ENCODE assay signal across 8 cellular contexts in the genomic region with DNA sequence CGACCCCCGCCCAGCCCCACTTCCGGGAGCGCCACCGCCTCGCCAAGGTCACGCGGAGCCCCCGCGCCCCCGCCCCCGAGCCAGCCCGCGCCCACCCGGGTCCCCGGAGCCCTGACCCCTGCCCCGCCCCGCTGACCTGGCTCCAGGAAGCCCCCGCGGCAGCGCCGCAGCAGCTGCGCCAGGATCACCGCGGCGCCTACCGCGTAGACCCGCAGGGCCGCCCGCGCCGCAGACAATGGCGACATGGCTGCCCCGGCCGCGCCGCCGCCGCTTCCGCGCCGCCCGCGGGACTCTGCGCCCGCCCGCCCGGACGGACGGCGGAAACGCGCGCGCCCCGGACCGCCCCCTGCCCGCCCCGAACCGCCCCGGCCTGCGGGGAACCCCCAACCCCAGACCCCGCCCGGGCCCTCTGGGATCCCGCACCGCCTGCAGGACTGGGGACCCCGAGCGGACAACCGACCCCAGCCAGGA. TPM values are rescaled to one million over a fixed set of nuclear protein-coding genes. Genes with fewer than 3 reads are reported as not detected.
DNase-seq lines count a peak whose midpoint lies in the region; ATAC-seq and TF ChIP-seq lines count a peak whose summit lies in the region.

A gene with protein sequence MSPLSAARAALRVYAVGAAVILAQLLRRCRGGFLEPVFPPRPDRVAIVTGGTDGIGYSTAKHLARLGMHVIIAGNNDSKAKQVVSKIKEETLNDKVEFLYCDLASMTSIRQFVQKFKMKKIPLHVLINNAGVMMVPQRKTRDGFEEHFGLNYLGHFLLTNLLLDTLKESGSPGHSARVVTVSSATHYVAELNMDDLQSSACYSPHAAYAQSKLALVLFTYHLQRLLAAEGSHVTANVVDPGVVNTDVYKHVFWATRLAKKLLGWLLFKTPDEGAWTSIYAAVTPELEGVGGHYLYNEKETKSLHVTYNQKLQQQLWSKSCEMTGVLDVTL (minus strand): TSS at position 296 of the 471 bp plus-strand sequence. CDS start 51 bp downstream, at position 245.
A gene (minus strand): TSS at position 296 of the 471 bp plus-strand sequence. CDS start 10,257 bp downstream, outside the sequence.

- peak within 1 kb of the TSS in 55 of 59 donors; percentile 49 to 94 (median 79) for H3K27ac ChIP-seq in dorsolateral prefrontal cortex

- TF ChIP-seq CTCF in WTC11 (IDR thresholded peaks at IDR 0.05) (no peak), dorsolateral prefrontal cortex (IDR thresholded peaks at IDR 0.05 in 54 of 56, conservative IDR thresholded peaks at IDR 0.05 in 2 of 56; ENCODE audit: low read depth in 1 of 56, partially characterized antibody in 56 of 56) (no peak)

- peaks cover 29% of the 10 kb centered on the region for H3K4me1 Mint-ChIP-seq in WTC11
- peaks cover 18 to 45% of the 10 kb centered on the region in 2 donors for H3K4me1 Mint-ChIP-seq in stimulated activated naive B cell treated with anti-CD40 and anti-IgM and Interleukin-4, amounts not matched to agents 10 μg/mL and 1 μg/mL and 100 μg/mL, for 72 hours

- H3K27me3 Mint-ChIP-seq in WTC11 (ENCODE audit: low read depth) = no peaks in the 10 kb centered on the region
- no peaks in the 10 kb centered on the region for H3K27me3 Mint-ChIP-seq in stimulated activated naive B cell treated with anti-CD40 and anti-IgM and Interleukin-4, amounts not matched to agents 10 μg/mL and 1 μg/mL and 100 μg/mL, for 72 hours

- H3K4me3 Mint-ChIP-seq in WTC11 = peak within 1 kb of the TSS; percentile 80
- H3K4me3 Mint-ChIP-seq in stimulated activated naive B cell treated with anti-CD40 and anti-IgM and Interleukin-4, amounts not matched to agents 10 μg/mL and 1 μg/mL and 100 μg/mL, for 72 hours = peak within 1 kb of the TSS; percentile 80 to 81

- peak; percentile 34 for DNase-seq in WTC11 (ENCODE audit: low spot score)
- DNase-seq in dorsolateral prefrontal cortex = peak in 2 of 10 donors; percentile 44 to 50
- peak; percentile 88 for DNase-seq in mesenteric fat pad (ENCODE audit: low spot score)
- DNase-seq in stimulated activated naive B cell treated with anti-CD40 and anti-IgM and Interleukin-4, amounts not matched to agents 10 μg/mL and 1 μg/mL and 100 μg/mL, for 72 hours = peak; percentile 38
- no peak for DNase-seq in medulla oblongata (ENCODE audit: extremely low spot score)
- DNase-seq in kidney glomerular epithelial cell (lab: John Stamatoyannopoulos, UW) = no peak

- intact Hi-C loops in dorsolateral prefrontal cortex (cut with DNase I) = no loop called here

- ATAC-seq in GM18909 (IDR thresholded peaks at IDR 0.05; ENCODE audit: poor library complexity, unreplicated experiment) (peak; percentile 69), HG03108 (IDR thresholded peaks at IDR 0.05; ENCODE audit: unreplicated experiment) (peak; percentile 63), WTC11 (peak; percentile 36)
- peak; percentile 74 to 79 for ATAC-seq in stimulated activated naive B cell treated with anti-CD40 and anti-IgM and Interleukin-4, amounts not matched to agents 10 μg/mL and 1 μg/mL and 100 μg/mL, for 72 hours (replicated peaks)

- peak within 1 kb of the TSS; percentile 97; the same call in 1 of the 2 replicates for H3K27ac Mint-ChIP-seq in WTC11
- peak within 1 kb of the TSS; percentile 93 for H3K27ac Mint-ChIP-seq in stimulated activated naive B cell treated with anti-CD40 and anti-IgM and Interleukin-4, amounts not matched to agents 10 μg/mL and 1 μg/mL and 100 μg/mL, for 72 hours

- POLR2A ChIA-PET in WTC11 (lab: Charles Lee) = no interaction called here

- H3K9me3 Mint-ChIP-seq in WTC11 = no peaks in the 10 kb centered on the region
- no peaks in the 10 kb centered on the region for H3K9me3 Mint-ChIP-seq in stimulated activated naive B cell treated with anti-CD40 and anti-IgM and Interleukin-4, amounts not matched to agents 10 μg/mL and 1 μg/mL and 100 μg/mL, for 72 hours

- CTCF ChIA-PET in WTC11 (lab: Charles Lee) = no interaction called here

- no peaks in the 10 kb centered on the region for H3K27me3 ChIP-seq in dorsolateral prefrontal cortex

- H3K4me3 ChIP-seq in dorsolateral prefrontal cortex = peak within 1 kb of the TSS; percentile 54 to 88 (median 75)

- no peaks in the 10 kb centered on the region; the same call in 1 of the 2 replicates for H3K36me3 Mint-ChIP-seq in WTC11
- peaks cover 0 to 2% of the 10 kb centered on the region in 2 donors for H3K36me3 Mint-ChIP-seq in stimulated activated naive B cell treated with anti-CD40 and anti-IgM and Interleukin-4, amounts not matched to agents 10 μg/mL and 1 μg/mL and 100 μg/mL, for 72 hours

TF ChIP-seq in WTC11, 78 proteins besides CTCF, POLR2A, EP300 and RAD21:
- TF ChIP-seq ESRRA (CRISPR knock-in tag; IDR thresholded peaks at IDR 0.05; ENCODE audit: borderline replicate concordance) (no peak), SP1 (CRISPR knock-in tag; conservative IDR thresholded peaks at IDR 0.05) (peak; percentile 40)

RNA-seq across cellular contexts. Expression of the first gene that starts in this region (rescaled TPM):
- total RNA-seq in WTC11 (2021) = 28.2 to 34.3 TPM (median 33.4 TPM) in 3 replicates
- total RNA-seq in dorsolateral prefrontal cortex = 10 to 100 TPM; 11.6 to 43.5 (median 19.3) TPM
- total RNA-seq in mesenteric fat pad = 27.0 TPM

RNA-seq across cellular contexts. Expression of the second gene that starts in this region (rescaled TPM):
- total RNA-seq in WTC11 (2021) = 45.1 to 49.2 TPM (median 47.3 TPM) in 3 replicates
- total RNA-seq in dorsolateral prefrontal cortex = 10 to 100 TPM; 18.2 to 62.4 (median 29.9) TPM
- total RNA-seq in mesenteric fat pad = 37.2 TPM

Comparison
In these comparisons a context has a peak if more than half of its experiments do, and no peak if none do; other contexts are left out.
1. DNase-seq: peak in WTC11 (single experiment), mesenteric fat pad (single experiment) and stimulated activated naive B cell treated with anti-CD40 and anti-IgM and Interleukin-4, amounts not matched to agents 10 μg/mL and 1 μg/mL and 100 μg/mL, for 72 hours (single experiment); none in medulla oblongata (single experiment) and kidney glomerular epithelial cell (single experiment).
2. Peak in every context shown above with its lines, with median percentiles within 50 percentile points of each other: ATAC-seq.